Comparison of ENCODE assay signal across 24 cellular contexts in the genomic region with DNA sequence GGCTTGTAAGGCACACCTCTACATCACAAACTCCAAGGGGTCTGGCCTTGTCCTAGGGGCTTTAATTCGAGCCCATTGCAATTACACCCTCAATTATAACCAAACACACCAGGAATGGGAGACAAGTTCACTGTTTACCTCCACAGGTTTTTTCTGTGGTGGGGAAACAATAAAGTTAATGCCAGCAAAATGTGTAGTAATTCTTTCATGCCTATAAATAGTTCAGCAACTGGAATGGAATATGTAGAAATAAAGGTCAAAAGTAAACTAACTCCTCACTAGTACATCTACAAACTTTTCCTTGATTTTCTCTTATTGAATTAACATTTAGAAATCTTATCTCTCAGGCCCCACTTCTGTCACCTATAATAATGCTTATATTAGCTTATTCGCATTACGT. TPM values are rescaled to one million over a fixed set of nuclear protein-coding genes. Genes with fewer than 3 reads are reported as not detected.
DNase-seq lines count a peak whose midpoint lies in the region; ATAC-seq and TF ChIP-seq lines count a peak whose summit lies in the region.
"Had no signal": no experiment of that assay in that cellular context is flagged by ENCODE, and none has a peak within 500 bp of the region (broad histone marks: within the 10 kb centered on the region; RNA-seq: fewer than 3 reads in every experiment).

No MANE protein-coding gene starts in this region.

- peak overlapping the region; percentile 24 for H3K27ac Mint-ChIP-seq in stimulated activated memory B cell treated with anti-CD40 and anti-IgM and Interleukin-4, amounts not matched to agents 10 μg/mL and 1 μg/mL and 100 μg/mL, for 72 hours
- no peak overlapping the region for H3K27ac Mint-ChIP-seq in osteocyte (ENCODE audit: unreplicated experiment)
- H3K27ac Mint-ChIP-seq: CD14-positive monocyte; CD4-positive, alpha-beta T cell; GM23338 had no signal

- H3K27ac ChIP-seq in left ventricle myocardium inferior (replicated peaks) (peak overlapping the region; percentile 53), right cardiac atrium (ENCODE audit: low read length) (no peak overlapping the region), neuronal stem cell (replicated peaks; ENCODE audit: low read length) (peak overlapping the region; percentile 91)
- H3K27ac ChIP-seq: 22Rv1; A549; BLaER1 treated with 17β-estradiol and CSF1 and Interleukin-3, amounts not matched to agents 10 nM and 100 nM had no signal

- H2AFZ ChIP-seq in neuronal stem cell (ENCODE audit: low read length): no peak overlapping the region

- H3K4me3 ChIP-seq in left ventricle myocardium inferior: no peak overlapping the region
- H3K4me3 ChIP-seq in right cardiac atrium (ENCODE audit: low read length): no peak overlapping the region
- H3K4me3 ChIP-seq in neuronal stem cell (ENCODE audit: low read length in 2 of 2): no peak overlapping the region
- H3K4me3 ChIP-seq: A549; BLaER1 treated with 17β-estradiol and CSF1 and Interleukin-3, amounts not matched to agents 10 nM and 100 nM; GM12878; GM23338 had no signal

- no peak overlapping the region for H2AK5ac ChIP-seq in neuronal stem cell (ENCODE audit: low read depth, low read length)

- no peak overlapping the region for H2BK5ac ChIP-seq in neuronal stem cell (ENCODE audit: low read length)

- no peak overlapping the region for H3K4me3 Mint-ChIP-seq in stimulated activated memory B cell treated with anti-CD40 and anti-IgM and Interleukin-4, amounts not matched to agents 10 μg/mL and 1 μg/mL and 100 μg/mL, for 72 hours
- no peak overlapping the region for H3K4me3 Mint-ChIP-seq in osteocyte (ENCODE audit: unreplicated experiment)
- H3K4me3 Mint-ChIP-seq: CD14-positive monocyte; CD4-positive, alpha-beta T cell; CD8-positive, alpha-beta memory T cell; GM23338; H9 had no signal

- H4K8ac ChIP-seq in neuronal stem cell (ENCODE audit: low read depth, low read length): no peak overlapping the region

- no peak overlapping the region for H3K4me2 ChIP-seq in neuronal stem cell (ENCODE audit: insufficient read depth, low read length, poor library complexity, severe bottlenecking)
- H3K4me2 ChIP-seq: A549; BLaER1 treated with 17β-estradiol and CSF1 and Interleukin-3, amounts not matched to agents 10 nM and 100 nM; GM23338 had no signal

- ATAC-seq in right cardiac atrium (no peak), GM21717 (IDR thresholded peaks at IDR 0.05; ENCODE audit: unreplicated experiment) (no peak)
- no peak for ATAC-seq in stimulated activated memory B cell treated with anti-CD40 and anti-IgM and Interleukin-4, amounts not matched to agents 10 μg/mL and 1 μg/mL and 100 μg/mL, for 72 hours
- ATAC-seq: A549, GM12878, HCT116 had no signal

- H3K9me3 ChIP-seq in left ventricle myocardium inferior (replicated peaks) (no peaks in the 10 kb centered on the region), right cardiac atrium (ENCODE audit: control insufficient read depth, low read length) (no peaks in the 10 kb centered on the region), neuronal stem cell (replicated peaks in 1 of 2; ENCODE audit: control insufficient read depth in 2 of 2, insufficient read depth in 1 of 2, low read depth in 1 of 2, low read length in 2 of 2) (no peaks in the 10 kb centered on the region)
- H3K9me3 ChIP-seq: A549, BE2C had no signal

- H3K36me3 Mint-ChIP-seq in stimulated activated memory B cell treated with anti-CD40 and anti-IgM and Interleukin-4, amounts not matched to agents 10 μg/mL and 1 μg/mL and 100 μg/mL, for 72 hours: no peaks in the 10 kb centered on the region
- H3K36me3 Mint-ChIP-seq in osteocyte (ENCODE audit: unreplicated experiment): no peaks in the 10 kb centered on the region
- H3K36me3 Mint-ChIP-seq: CD14-positive monocyte; CD8-positive, alpha-beta memory T cell had no signal

- no peak overlapping the region for H2BK12ac ChIP-seq in neuronal stem cell (ENCODE audit: low read length)

- H3K36me3 ChIP-seq in left ventricle myocardium inferior (no peaks in the 10 kb centered on the region), neuronal stem cell (replicated peaks in 1 of 2; ENCODE audit: control insufficient read depth in 2 of 2, insufficient read depth in 2 of 2, low read length in 2 of 2) (no peaks in the 10 kb centered on the region)
- H3K36me3 ChIP-seq: BE2C; BLaER1 treated with 17β-estradiol and CSF1 and Interleukin-3, amounts not matched to agents 10 nM and 100 nM had no signal

- H3K4ac ChIP-seq in neuronal stem cell (ENCODE audit: low read length): no peak overlapping the region

- 97% methylated on average over 3 of the region's 3 CpGs for WGBS in right cardiac atrium
- WGBS in neuronal stem cell (ENCODE audit: extremely low coverage in 2 of 2, insufficient read length in 2 of 2, insufficient replicate concordance in 1 of 2), 2 donors: no CpG with 5 or more reads among the region's 3 CpGs

- H3K79me1 ChIP-seq in neuronal stem cell (ENCODE audit: low read depth, low read length): no peaks in the 10 kb centered on the region

- H3K27me3 ChIP-seq in left ventricle myocardium inferior (ENCODE audit: low read depth): no peaks in the 10 kb centered on the region
- no peaks in the 10 kb centered on the region for H3K27me3 ChIP-seq in right cardiac atrium (ENCODE audit: control insufficient read depth, insufficient read depth)
- H3K27me3 ChIP-seq in neuronal stem cell (ENCODE audit: control insufficient read depth in 3 of 3, insufficient read depth in 3 of 3, low read depth in 1 of 3, low read length in 3 of 3): peaks cover 0 to 12% (median 0%) of the 10 kb centered on the region in 3 experiments
- H3K27me3 ChIP-seq: BE2C; BLaER1 treated with 17β-estradiol and CSF1 and Interleukin-3, amounts not matched to agents 10 nM and 100 nM had no signal

- intact Hi-C loops in left ventricle myocardium inferior (cut with micrococcal nuclease): no loop called here
- intact Hi-C loops in right cardiac atrium (cut with DNase I): no loop called here

- no peaks in the 10 kb centered on the region for H3K9me3 Mint-ChIP-seq in stimulated activated memory B cell treated with anti-CD40 and anti-IgM and Interleukin-4, amounts not matched to agents 10 μg/mL and 1 μg/mL and 100 μg/mL, for 72 hours
- no peaks in the 10 kb centered on the region for H3K9me3 Mint-ChIP-seq in osteocyte (ENCODE audit: unreplicated experiment)
- H3K9me3 Mint-ChIP-seq: CD14-positive monocyte; CD4-positive, alpha-beta T cell; CD8-positive, alpha-beta memory T cell; GM23338; H9 had no signal

- peaks cover 9% of the 10 kb centered on the region for H3K4me1 Mint-ChIP-seq in stimulated activated memory B cell treated with anti-CD40 and anti-IgM and Interleukin-4, amounts not matched to agents 10 μg/mL and 1 μg/mL and 100 μg/mL, for 72 hours
- peaks cover 8% of the 10 kb centered on the region for H3K4me1 Mint-ChIP-seq in osteocyte (ENCODE audit: unreplicated experiment)
- H3K4me1 Mint-ChIP-seq: CD8-positive, alpha-beta memory T cell had no signal

- H3K27me3 Mint-ChIP-seq in stimulated activated memory B cell treated with anti-CD40 and anti-IgM and Interleukin-4, amounts not matched to agents 10 μg/mL and 1 μg/mL and 100 μg/mL, for 72 hours: no peaks in the 10 kb centered on the region
- no peaks in the 10 kb centered on the region for H3K27me3 Mint-ChIP-seq in osteocyte (ENCODE audit: unreplicated experiment)
- H3K27me3 Mint-ChIP-seq: CD4-positive, alpha-beta T cell; CD8-positive, alpha-beta memory T cell had no signal

- peaks cover 12% of the 10 kb centered on the region for H3K4me1 ChIP-seq in left ventricle myocardium inferior
- no peaks in the 10 kb centered on the region for H3K4me1 ChIP-seq in right cardiac atrium (ENCODE audit: control insufficient read depth, insufficient read depth, low read length)
- H3K4me1 ChIP-seq in neuronal stem cell (ENCODE audit: control insufficient read depth in 2 of 2, insufficient read depth in 1 of 2, low read depth in 1 of 2, low read length in 2 of 2): peaks cover 0 to 10% of the 10 kb centered on the region in 2 donors
- H3K4me1 ChIP-seq: A549, BE2C had no signal

- H3K18ac ChIP-seq in neuronal stem cell (ENCODE audit: low read length): peak overlapping the region; percentile 77

- H2BK15ac ChIP-seq in neuronal stem cell (ENCODE audit: low read length): no peak overlapping the region

- H3K23ac ChIP-seq in neuronal stem cell (ENCODE audit: low read depth, low read length, poor library complexity): no peak overlapping the region

- TF ChIP-seq CTCF in left ventricle myocardium inferior (IDR thresholded peaks at IDR 0.05; ENCODE audit: borderline replicate concordance) (no peak), osteocyte (IDR thresholded peaks at IDR 0.05) (no peak)

- H3K9ac ChIP-seq in neuronal stem cell (ENCODE audit: low read depth, low read length, poor library complexity): no peak overlapping the region
- H3K9ac ChIP-seq: BLaER1 treated with 17β-estradiol and CSF1 and Interleukin-3, amounts not matched to agents 10 nM and 100 nM had no signal

- no peak for DNase-seq in left ventricle myocardium inferior
- no peak for DNase-seq in right cardiac atrium
- no peak for DNase-seq in neuronal stem cell (ENCODE audit: low spot score)
- DNase-seq in osteocyte (ENCODE audit: extremely low spot score, unreplicated experiment): no peak
- DNase-seq in NCI-H446 (lab: John Stamatoyannopoulos, UW): no peak
- DNase-seq: ACHN; AML-193; BE2C; CD4-positive, alpha-beta T cell; CD8-positive, alpha-beta memory T cell; DMS 273 treated with DMSO at 0.1 percent for 48 hours; DMS79; EL; GDM1; H9 had no signal

- H3K14ac ChIP-seq in neuronal stem cell (ENCODE audit: low read length): no peak overlapping the region

- H2BK120ac ChIP-seq in neuronal stem cell (ENCODE audit: low read depth, low read length): no peak overlapping the region

- no peak overlapping the region for H4K91ac ChIP-seq in neuronal stem cell (ENCODE audit: low read depth, low read length, poor library complexity)

RNA-seq across cellular contexts. Expression of a gene that starts 27.1 kb away (rescaled TPM):
- total RNA-seq in left ventricle myocardium inferior (6.2 TPM), right cardiac atrium (10 to 100 TPM in 1 of 4 donors, 1 to 10 TPM in 3; 8.0 to 11.5 (median 8.6) TPM), osteocyte (28.1 and 31.6 TPM in 2 replicates)
- polyA plus RNA-seq in right cardiac atrium: 6.8 TPM
- polyA plus RNA-seq in neuronal stem cell (2013, experiment 1 of 2): 4.6 TPM
- polyA plus RNA-seq in neuronal stem cell (2013, experiment 2 of 2): 4.5 TPM

RNA-seq across cellular contexts. Expression of a gene that starts 41.5 kb away (rescaled TPM):
- 51.1 TPM for total RNA-seq in left ventricle myocardium inferior
- 10 to 100 TPM; 38.1 to 60.6 (median 46.8) TPM for total RNA-seq in right cardiac atrium
- 71.0 TPM for polyA plus RNA-seq in right cardiac atrium
- 28.9 TPM for polyA plus RNA-seq in neuronal stem cell (2013, experiment 1 of 2)
- 28.0 TPM for polyA plus RNA-seq in neuronal stem cell (2013, experiment 2 of 2)
- 35.5 and 40.1 TPM in 2 replicates for total RNA-seq in osteocyte
